In the genomic region with DNA sequence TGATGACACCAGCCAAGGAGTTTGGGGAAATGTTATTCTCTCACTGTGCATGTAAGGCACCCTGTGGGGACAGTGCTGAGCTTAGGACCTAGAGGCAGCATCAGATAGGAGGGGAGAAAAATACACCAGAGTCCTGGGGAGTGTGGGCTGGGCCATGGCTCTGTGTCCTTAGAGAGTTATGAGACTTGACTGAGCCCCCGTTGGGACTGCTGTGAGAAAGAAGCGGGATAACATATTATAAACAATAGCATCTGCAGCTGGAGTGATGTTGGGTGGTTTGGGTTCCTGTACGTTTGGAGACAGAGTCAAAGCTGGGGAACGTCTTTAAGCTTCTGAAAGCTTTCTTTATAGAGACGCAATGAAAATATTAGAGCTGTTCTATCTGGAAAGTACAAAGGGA, we compare ENCODE assay signal across 23 cellular contexts.
DNase-seq lines count a peak whose midpoint lies in the region; FAIRE-seq and TF ChIP-seq lines count a peak whose summit lies in the region.
"Had no signal": no experiment of that assay in that cellular context is flagged by ENCODE, and none has a peak within 500 bp of the region (broad histone marks: within the 10 kb centered on the region; RNA-seq: fewer than 3 reads in every experiment).

No MANE protein-coding gene starts in this region.

- H3K27me3 ChIP-seq in BLaER1: no peaks in the 10 kb centered on the region
- H3K27me3 ChIP-seq in osteoblast (ENCODE audit: insufficient read depth, low read length): no peaks in the 10 kb centered on the region
- H3K27me3 ChIP-seq: pancreas, right lobe of liver, SJSA1, tibial artery had no signal

- H3K4me1 ChIP-seq in BLaER1 (peaks cover 100% of the 10 kb centered on the region), osteoblast (ENCODE audit: insufficient read depth, low read length) (peaks cover 28% of the 10 kb centered on the region)
- H3K4me1 ChIP-seq: pancreas, tibial artery had no signal

- H2AFZ ChIP-seq in osteoblast (ENCODE audit: low read length): no peak overlapping the region
- H2AFZ ChIP-seq: PC-9 had no signal

- FAIRE-seq in GM19239 (lab: Jason Lieb, UNC): peak; percentile 48
- FAIRE-seq: endometrium, HTR-8/SVneo, pancreas had no signal

- TF ChIP-seq CTCF in astrocyte of the spinal cord (IDR thresholded peaks at IDR 0.05; ENCODE audit: low read depth, low read length): no peak
- TF ChIP-seq CTCF in osteoblast (IDR thresholded peaks at IDR 0.05; ENCODE audit: extremely low read depth, low read depth, low read length): no peak

- H3K9ac ChIP-seq in BLaER1: peak overlapping the region; percentile 51; the same call in 1 of the 2 replicates

- H3K9me3 ChIP-seq in BLaER1 (no peaks in the 10 kb centered on the region), osteoblast (ENCODE audit: low read depth, low read length) (no peaks in the 10 kb centered on the region)
- H3K9me3 ChIP-seq: pancreas, right lobe of liver, SJSA1, tibial artery had no signal

- in situ Hi-C loops in astrocyte of the spinal cord (cut with HindIII; ENCODE audit: low sequenced_read_pairs): no loop called here

- peak overlapping the region; percentile 83; the same call in 1 of the 2 replicates for H3K27ac ChIP-seq in BLaER1
- no peak overlapping the region for H3K27ac ChIP-seq in osteoblast (ENCODE audit: low read depth, low read length)
- H3K27ac ChIP-seq: coronary artery, pancreas, PC-9, right lobe of liver, SJSA1, tibial artery had no signal

- DNase-seq in GM19239 (ENCODE audit: insufficient read length, low spot score): no peak
- DNase-seq in astrocyte of the spinal cord (ENCODE audit: low read depth, low spot score): peak; percentile 91
- DNase-seq in osteoblast (ENCODE audit: insufficient read length, low spot score, missing footprints): peak; percentile 21
- DNase-seq in middle frontal gyrus (ENCODE audit: extremely low spot score, low spot score): no peak
- no peak for DNase-seq in NCI-H226
- DNase-seq in central memory CD4-positive, alpha-beta T cell: no peak
- DNase-seq: activated B cell treated with CpG ODN at 0.5 μM for 24 hours; activated CD4-positive, alpha-beta T cell treated with anti-CD3 and anti-CD28 coated beads, Interleukin-2, amount 50 U/mL, for 48 hours; activated naive CD4-positive, alpha-beta T cell treated with Interleukin-2 at 50 U/mL for 16 hours; immature natural killer cell; Kasumi-1; NCI-H1092; NCI-H2029 treated with DMSO at 0.1 percent for 48 hours; pancreas; PC-9; right lobe of liver; stimulated activated CD4-positive, alpha-beta T cell treated with anti-CD3 and anti-CD28 coated beads, Interleukin-2, amount 100 ng/mL, for 24 hours; tibial artery had no signal

- H4K20me1 ChIP-seq in BLaER1 (peaks cover 100% of the 10 kb centered on the region), osteoblast (ENCODE audit: insufficient read depth, low read length) (peaks cover 10% of the 10 kb centered on the region)

- H3K4me2 ChIP-seq in BLaER1: peak overlapping the region; percentile 78
- H3K4me2 ChIP-seq in osteoblast (ENCODE audit: insufficient read depth, low read length): no peak overlapping the region
- H3K4me2 ChIP-seq: PC-9 had no signal

- 0 out of 2 replicates have a peak overlapping the region, but pooled peaks have one; percentile 14 for H3K4me3 ChIP-seq in BLaER1
- no peak overlapping the region for H3K4me3 ChIP-seq in astrocyte of the spinal cord (ENCODE audit: low read depth, low read length)
- no peak overlapping the region for H3K4me3 ChIP-seq in osteoblast (ENCODE audit: insufficient read depth, low read length)
- H3K4me3 ChIP-seq: coronary artery, pancreas, PC-9, right lobe of liver, SJSA1, tibial artery had no signal

- peaks cover 75% of the 10 kb centered on the region for H3K79me2 ChIP-seq in osteoblast (ENCODE audit: insufficient read depth, low read length)

- peaks cover 66% of the 10 kb centered on the region for H3K36me3 ChIP-seq in BLaER1
- no peaks in the 10 kb centered on the region for H3K36me3 ChIP-seq in osteoblast (ENCODE audit: insufficient read depth, low read length)
- H3K36me3 ChIP-seq: pancreas, right lobe of liver, SJSA1, tibial artery had no signal

Comparison
In these comparisons a context has a peak if more than half of its experiments do, and no peak if none do; other contexts are left out.
1. DNase-seq: peak in astrocyte of the spinal cord (single experiment) and osteoblast (single experiment); none in GM19239 (single experiment), middle frontal gyrus (single experiment), NCI-H226 (single experiment) and central memory CD4-positive, alpha-beta T cell (single experiment).